14 cellular contexts compared by ENCODE assay signal in genomic region chr2:241000831-241001321, GRCh38. TPM values are rescaled to one million over a fixed set of nuclear protein-coding genes. Genes with fewer than 3 reads are reported as not detected.
DNase-seq lines count a peak whose midpoint lies in the region; ATAC-seq and TF ChIP-seq lines count a peak whose summit lies in the region.
"Had no signal": no experiment of that assay in that cellular context is flagged by ENCODE, and none has a peak within 500 bp of the region (broad histone marks: within the 10 kb centered on the region; RNA-seq: fewer than 3 reads in every experiment).

No MANE protein-coding gene starts in this region.

- no peak overlapping the region for H3K18ac ChIP-seq in H9 (ENCODE audit: insufficient read length, low read depth, low read length)

- in situ Hi-C loops in astrocyte of the cerebellum (cut with HindIII; ENCODE audit: low sequenced_read_pairs) = no loop called here

- no peaks in the 10 kb centered on the region for H3K4me1 ChIP-seq in H9 (ENCODE audit: insufficient read depth, low read length)

- H3K27me3 ChIP-seq in H9 (ENCODE audit: insufficient read depth, low read length) = peaks cover 3% of the 10 kb centered on the region; the same call in 1 of the 2 replicates
- H3K27me3 ChIP-seq: gastroesophageal sphincter, Peyer's patch had no signal

- no peak overlapping the region for H4K8ac ChIP-seq in H9 (replicated peaks; ENCODE audit: insufficient read length, low read depth, low read length)

- no peaks in the 10 kb centered on the region for H4K20me1 ChIP-seq in H9 (ENCODE audit: control insufficient read depth, insufficient read depth, insufficient read length)

- H2AFZ ChIP-seq in H9 (ENCODE audit: low read length) = no peak overlapping the region

- H3K23me2 ChIP-seq in H9 (ENCODE audit: insufficient read length, low read depth, low read length, poor library complexity, severe bottlenecking) = peaks cover 6% of the 10 kb centered on the region

- peak; percentile 44 for DNase-seq in cardiac septum (ENCODE audit: low spot score)
- DNase-seq in left cardiac atrium = no peak
- no peak for DNase-seq in astrocyte of the cerebellum (ENCODE audit: low read depth)
- no peak for DNase-seq in nephron progenitor cell
- DNase-seq in ureter (ENCODE audit: low spot score) = peak; percentile 37
- DNase-seq in inferior parietal cortex (ENCODE audit: extremely low spot score) = no peak
- DNase-seq in NCI-H2171 (lab: John Stamatoyannopoulos, UW) = no peak
- no peak for DNase-seq in H9
- DNase-seq: CD4-positive, alpha-beta memory T cell; NCI-H2081 treated with DMSO at 0.1 percent for 48 hours; T-helper 17 cell had no signal

- no peak overlapping the region for H2AK5ac ChIP-seq in H9 (ENCODE audit: insufficient read length, low read length)

- H3K23ac ChIP-seq in H9 (ENCODE audit: insufficient read length, low read depth, low read length) = no peak overlapping the region

- no CpG with 5 or more reads among the region's 9 CpGs for WGBS in H9 (ENCODE audit: extremely low coverage, insufficient read length, low lambda C conversion rate)

- no peak overlapping the region for H2BK12ac ChIP-seq in H9 (ENCODE audit: insufficient read length, low read depth, low read length)

- no peak overlapping the region for H3K9ac ChIP-seq in H9 (ENCODE audit: extremely low read depth, insufficient read length, low read length)

- no peak for TF ChIP-seq CTCF in astrocyte of the cerebellum (IDR thresholded peaks at IDR 0.05; ENCODE audit: low read depth, low read length, missing control alignments)
- no peak for TF ChIP-seq CTCF in nephron progenitor cell (IDR thresholded peaks at IDR 0.05)
- no peak for TF ChIP-seq CTCF in H9 (conservative IDR thresholded peaks at IDR 0.05)

- no peak overlapping the region for H4K5ac ChIP-seq in H9 (ENCODE audit: insufficient read length, low read depth, low read length)

- no peak overlapping the region for H2BK120ac ChIP-seq in H9 (ENCODE audit: low read depth, low read length, poor library complexity, severe bottlenecking)

- H3K9me3 Mint-ChIP-seq in nephron progenitor cell (peaks cover 28% of the 10 kb centered on the region), H9 (peaks cover 25 to 28% of the 10 kb centered on the region in 2 experiments)

- H3K4me2 ChIP-seq in H9 (ENCODE audit: insufficient read depth, insufficient read length, low read length) = no peak overlapping the region

- H3K27ac ChIP-seq in H9 (ENCODE audit: insufficient read length, low read depth, low read length) = no peak overlapping the region
- H3K27ac ChIP-seq: gastroesophageal sphincter, neutrophil, Peyer's patch had no signal

- no peaks in the 10 kb centered on the region for H3K79me2 ChIP-seq in H9 (ENCODE audit: insufficient read depth, low read length)

- H3K4me3 ChIP-seq in astrocyte of the cerebellum (ENCODE audit: low read depth, low read length) = peak overlapping the region; percentile 55

- intact Hi-C loops in cardiac septum (cut with DNase I) (no loop called here), left cardiac atrium (cut with DNase I) (no loop called here)

- no peaks in the 10 kb centered on the region for H3K79me1 ChIP-seq in H9 (ENCODE audit: insufficient read depth, low read depth, low read length, poor library complexity, severe bottlenecking)

- H2BK20ac ChIP-seq in H9 (ENCODE audit: low read depth, low read length, poor library complexity, severe bottlenecking) = no peak overlapping the region

- H3K14ac ChIP-seq in H9 (ENCODE audit: insufficient read depth, low read length) = no peak overlapping the region

- ATAC-seq in left cardiac atrium = no peak
- ATAC-seq: gastroesophageal sphincter, T-helper 17 cell had no signal

- H3K4me1 Mint-ChIP-seq in nephron progenitor cell (peaks cover 24% of the 10 kb centered on the region), H9 (peaks cover 0 to 4% of the 10 kb centered on the region in 2 experiments; a peak in 2 of 4 replicates)

- H3K4me3 Mint-ChIP-seq in nephron progenitor cell (peak overlapping the region; percentile 64), H9 (peak overlapping the region in 1 of 2 experiments; percentile 71; a peak in 1 of 5 replicates)

- H3K9me3 ChIP-seq in H9 (ENCODE audit: control insufficient read depth, low read depth, low read length) = no peaks in the 10 kb centered on the region

- peaks cover 6% of the 10 kb centered on the region for H3K36me3 Mint-ChIP-seq in nephron progenitor cell (ENCODE audit: low read depth)
- H3K36me3 Mint-ChIP-seq in H9 (ENCODE audit: insufficient read depth in 1 of 3, low read depth in 3 of 3) = peaks cover 7 to 18% (median 9%) of the 10 kb centered on the region in 3 experiments

- H3K27me3 Mint-ChIP-seq in nephron progenitor cell (ENCODE audit: low read depth, poor library complexity) (peaks cover 62% of the 10 kb centered on the region), H9 (ENCODE audit: low read depth) (peaks cover 51% of the 10 kb centered on the region)

- H2BK15ac ChIP-seq in H9 (ENCODE audit: low read depth, low read length) = no peak overlapping the region

- H3K27ac Mint-ChIP-seq in nephron progenitor cell (no peak overlapping the region), H9 (no peak overlapping the region)
- H3K27ac Mint-ChIP-seq: T-helper 17 cell had no signal

- H4K91ac ChIP-seq in H9 (ENCODE audit: insufficient read length, low read depth, low read length) = no peak overlapping the region

- no peak overlapping the region for H3K56ac ChIP-seq in H9 (ENCODE audit: insufficient read length, low read depth, low read length)

- no peak overlapping the region for H3K4ac ChIP-seq in H9 (ENCODE audit: low read depth, low read length)

- H2BK5ac ChIP-seq in H9 (ENCODE audit: insufficient read length, low read length) = no peak overlapping the region

- H3T11ph ChIP-seq in H9 (ENCODE audit: low read length) = no peak overlapping the region

RNA-seq across cellular contexts. Expression of gene SNED1, which starts 2.5 kb away (rescaled TPM):
- 9.7 TPM for total RNA-seq in cardiac septum
- total RNA-seq in left cardiac atrium = 10 to 100 TPM; 12.2 to 31.9 TPM
- 41.8 TPM for total RNA-seq in ureter
- 1.8 and 2.5 TPM in 2 replicates for total RNA-seq in H9 (2021)

Comparison
In these comparisons a context has a peak if more than half of its experiments do, and no peak if none do; other contexts are left out.
1. DNase-seq: peak in cardiac septum (single experiment) and ureter (single experiment); none in left cardiac atrium (single experiment), astrocyte of the cerebellum (single experiment), nephron progenitor cell (single experiment), inferior parietal cortex (single experiment), NCI-H2171 (single experiment) and H9 (single experiment).